In genomic region chr15:75649045-75649761, GRCh38 we compare ENCODE assay signal across 8 cellular contexts. TPM values are rescaled to one million over a fixed set of nuclear protein-coding genes. Genes with fewer than 3 reads are reported as not detected.
A peak's percentile ranks its signal among the peaks of the same experiment; 100 is the strongest.
DNase-seq lines count a peak whose midpoint lies in the region; ATAC-seq and TF ChIP-seq lines count a peak whose summit lies in the region.

No MANE protein-coding gene starts in this region.

- peak overlapping the region in 1 of 2 experiments; percentile 85 for H3K14ac ChIP-seq in mesenchymal stem cell (ENCODE audit: low read length in 2 of 2)

- no peak overlapping the region for H2BK5ac ChIP-seq in mesenchymal stem cell (ENCODE audit: low read depth, low read length, poor library complexity, severe bottlenecking)

- H2BK120ac ChIP-seq in mesenchymal stem cell (ENCODE audit: low read depth, low read length) = peak overlapping the region; percentile 12

- in situ Hi-C loops in transverse colon (cut with MboI; ENCODE audit: low pct_ligation_motif_present in 1 of 4, low pct_unique_long_range_greater_than_20kb in 1 of 4, low sequenced_read_pairs in 3 of 4) = loop anchor here in 3 of 4 donors (25.0 kb wide), 1 partner anchor 287 kb away; the partner anchor contains the start of gene MAN2C1 (in 3 of the 3)

- peak overlapping the region; percentile 98 for H3K9ac ChIP-seq in mesenchymal stem cell (ENCODE audit: low read length)

- no peak for TF ChIP-seq EP300 in transverse colon (IDR thresholded peaks at IDR 0.05; ENCODE audit: low read depth)

- peak overlapping the region; percentile 35 to 94 for H3K4me3 ChIP-seq in mesenchymal stem cell (ENCODE audit: insufficient read depth in 1 of 2, low read depth in 1 of 2, low read length in 2 of 2)
- H3K4me3 ChIP-seq in transverse colon = peak overlapping the region; percentile 66 to 90 (median 80)
- H3K4me3 ChIP-seq in effector memory CD4-positive, alpha-beta T cell (ENCODE audit: insufficient read depth, low read depth, low read length, poor library complexity, severe bottlenecking) = no peak overlapping the region

- H3K27me3 ChIP-seq in mesenchymal stem cell (ENCODE audit: control insufficient read depth in 1 of 2, insufficient read depth in 1 of 2, low read length in 2 of 2) (no peaks in the 10 kb centered on the region), transverse colon (no peaks in the 10 kb centered on the region)
- no peaks in the 10 kb centered on the region for H3K27me3 ChIP-seq in effector memory CD4-positive, alpha-beta T cell (replicated peaks; ENCODE audit: control insufficient read depth, insufficient read depth, low read length, poor library complexity, severe bottlenecking)

- H3K4ac ChIP-seq in mesenchymal stem cell (ENCODE audit: low read depth in 1 of 2, low read length in 2 of 2) = peak overlapping the region; percentile 24 to 51

- H4K91ac ChIP-seq in mesenchymal stem cell (ENCODE audit: low read length) = peak overlapping the region; percentile 5

- no peak overlapping the region for H3K23ac ChIP-seq in mesenchymal stem cell (ENCODE audit: low read length in 2 of 2)

- H2BK12ac ChIP-seq in mesenchymal stem cell (ENCODE audit: low read length in 2 of 2) = peak overlapping the region in 1 of 2 experiments; percentile 61

- CTCF ChIA-PET in activated naive CD4-positive, alpha-beta T cell treated with anti-CD3 and anti-CD28 coated beads, Interleukin-2, amount 10 ng/mL, durations not matched to agents 7 days and 5 days (lab: Charles Lee) = interaction anchor here (0.7 to 1.5 kb wide), 3 partner anchors 9 to 281 kb away, joined by 3 to 4 read pairs (median 3); partner anchors contain the start of gene IMP3

- H3K18ac ChIP-seq in mesenchymal stem cell (ENCODE audit: low read depth in 1 of 2, low read length in 2 of 2) = peak overlapping the region in 1 of 2 experiments; percentile 58

- H3K79me1 ChIP-seq in mesenchymal stem cell (replicated peaks; ENCODE audit: low read length, poor library complexity, severe bottlenecking) = peaks cover 2% of the 10 kb centered on the region

- DNase-seq in activated naive CD4-positive, alpha-beta T cell treated with anti-CD3 and anti-CD28 coated beads, Interleukin-2, amount 10 ng/mL, durations not matched to agents 7 days and 5 days = no peak
- no peak for DNase-seq in activated naive CD4-positive, alpha-beta T cell (lab: John Stamatoyannopoulos, UW)
- no peak for DNase-seq in central memory CD8-positive, alpha-beta T cell (ENCODE audit: low spot score in 2 of 2)
- DNase-seq in mesenchymal stem cell = no peak
- DNase-seq in transverse colon = no peak
- no peak for DNase-seq in effector memory CD4-positive, alpha-beta T cell
- no peak for DNase-seq in HK-2 (ENCODE audit: unreplicated experiment)

- no peak for TF ChIP-seq POLR2A in transverse colon (IDR thresholded peaks at IDR 0.05)

- H3K9me3 Mint-ChIP-seq in activated naive CD4-positive, alpha-beta T cell treated with anti-CD3 and anti-CD28 coated beads, Interleukin-2, amount 10 ng/mL, durations not matched to agents 7 days and 5 days = no peaks in the 10 kb centered on the region
- H3K9me3 Mint-ChIP-seq in central memory CD8-positive, alpha-beta T cell = no peaks in the 10 kb centered on the region

- H4K8ac ChIP-seq in mesenchymal stem cell (ENCODE audit: low read length) = no peak overlapping the region

- H3K4me1 ChIP-seq in mesenchymal stem cell (ENCODE audit: control insufficient read depth, insufficient read depth, low read depth, low read length) = peaks cover 49% of the 10 kb centered on the region
- peaks cover 57 to 68% (median 59%) of the 10 kb centered on the region in 4 donors for H3K4me1 ChIP-seq in transverse colon
- peaks cover 9% of the 10 kb centered on the region for H3K4me1 ChIP-seq in effector memory CD4-positive, alpha-beta T cell (ENCODE audit: control insufficient read depth, insufficient read depth, low read length, poor library complexity, severe bottlenecking)

- H3K9me3 ChIP-seq in mesenchymal stem cell (ENCODE audit: control insufficient read depth, low read length) (no peaks in the 10 kb centered on the region), transverse colon (no peaks in the 10 kb centered on the region)
- H3K9me3 ChIP-seq in effector memory CD4-positive, alpha-beta T cell (ENCODE audit: control insufficient read depth, low read length) = no peaks in the 10 kb centered on the region

- H3K27me3 Mint-ChIP-seq in activated naive CD4-positive, alpha-beta T cell treated with anti-CD3 and anti-CD28 coated beads, Interleukin-2, amount 10 ng/mL, durations not matched to agents 7 days and 5 days = peaks cover 56% of the 10 kb centered on the region
- no peaks in the 10 kb centered on the region for H3K27me3 Mint-ChIP-seq in central memory CD8-positive, alpha-beta T cell

- H2AFZ ChIP-seq in mesenchymal stem cell (ENCODE audit: low read depth, low read length) = no peak overlapping the region

- no peak for ATAC-seq in central memory CD8-positive, alpha-beta T cell (replicated peaks; ENCODE audit: extremely low read depth, poor library complexity, severe bottlenecking)
- no peak for ATAC-seq in GM21619 (IDR thresholded peaks at IDR 0.05; ENCODE audit: unreplicated experiment)

- no peak for TF ChIP-seq CTCF in transverse colon (IDR thresholded peaks at IDR 0.05)

- peak overlapping the region; percentile 20 for H2BK15ac ChIP-seq in mesenchymal stem cell (ENCODE audit: low read depth, poor library complexity, severe bottlenecking)

- intact Hi-C loops in transverse colon (cut with DNase I; ENCODE audit: low total_unique reads) = no loop called here

- peak overlapping the region; percentile 3 for H2AK5ac ChIP-seq in mesenchymal stem cell (ENCODE audit: low read length, severe bottlenecking)

- H3K4me3 Mint-ChIP-seq in activated naive CD4-positive, alpha-beta T cell treated with anti-CD3 and anti-CD28 coated beads, Interleukin-2, amount 10 ng/mL, durations not matched to agents 7 days and 5 days = peak overlapping the region; percentile 76
- peak overlapping the region; percentile 80 for H3K4me3 Mint-ChIP-seq in central memory CD8-positive, alpha-beta T cell

- H3K4me2 ChIP-seq in mesenchymal stem cell (ENCODE audit: low read length, poor library complexity, severe bottlenecking) = peak overlapping the region; percentile 78

- H3K36me3 Mint-ChIP-seq in activated naive CD4-positive, alpha-beta T cell treated with anti-CD3 and anti-CD28 coated beads, Interleukin-2, amount 10 ng/mL, durations not matched to agents 7 days and 5 days = no peaks in the 10 kb centered on the region
- H3K36me3 Mint-ChIP-seq in central memory CD8-positive, alpha-beta T cell (ENCODE audit: insufficient read depth) = no peaks in the 10 kb centered on the region

- H3K4me1 Mint-ChIP-seq in activated naive CD4-positive, alpha-beta T cell treated with anti-CD3 and anti-CD28 coated beads, Interleukin-2, amount 10 ng/mL, durations not matched to agents 7 days and 5 days = peaks cover 25% of the 10 kb centered on the region
- H3K4me1 Mint-ChIP-seq in central memory CD8-positive, alpha-beta T cell = peaks cover 63% of the 10 kb centered on the region

- no peak overlapping the region for H3K27ac Mint-ChIP-seq in activated naive CD4-positive, alpha-beta T cell treated with anti-CD3 and anti-CD28 coated beads, Interleukin-2, amount 10 ng/mL, durations not matched to agents 7 days and 5 days
- H3K27ac Mint-ChIP-seq in central memory CD8-positive, alpha-beta T cell (ENCODE audit: low read depth) = no peak overlapping the region

- H3K36me3 ChIP-seq in mesenchymal stem cell (ENCODE audit: control insufficient read depth in 1 of 2, insufficient read depth in 2 of 2, low read depth in 1 of 2, low read length in 2 of 2) (peaks cover 40 to 41% of the 10 kb centered on the region in 2 experiments), transverse colon (no peaks in the 10 kb centered on the region)
- H3K36me3 ChIP-seq in effector memory CD4-positive, alpha-beta T cell (ENCODE audit: control insufficient read depth, insufficient read depth, low read length) = no peaks in the 10 kb centered on the region

- H3K27ac ChIP-seq in mesenchymal stem cell (ENCODE audit: low read length, poor library complexity, severe bottlenecking) = peak overlapping the region; percentile 95
- peak overlapping the region; percentile 93 to 96 (median 94) for H3K27ac ChIP-seq in transverse colon
- no peak overlapping the region for H3K27ac ChIP-seq in effector memory CD4-positive, alpha-beta T cell (ENCODE audit: insufficient read depth, low read length, poor library complexity, severe bottlenecking)

- WGBS in mesenchymal stem cell = 84% methylated on average over 18 of the region's 19 CpGs
- 55 to 79% methylated on average over 5 to 18 of the region's 19 CpGs for WGBS in transverse colon (ENCODE audit: low coverage in 1 of 2), 2 donors

RNA-seq across cellular contexts. Expression of gene SNX33, which starts 1.5 kb away (rescaled TPM):
- polyA plus RNA-seq in mesenchymal stem cell (2013, experiment 1 of 2) = 23.0 TPM
- 22.6 TPM for polyA plus RNA-seq in mesenchymal stem cell (2013, experiment 2 of 2)
- total RNA-seq in transverse colon = 10 to 100 TPM; 26.5 to 52.0 (median 36.5) TPM

RNA-seq across cellular contexts. Expression of gene IMP3, which starts 9.2 kb away (rescaled TPM):
- polyA plus RNA-seq in mesenchymal stem cell (2013, experiment 1 of 2) = 49.0 TPM
- 48.8 TPM for polyA plus RNA-seq in mesenchymal stem cell (2013, experiment 2 of 2)
- 100 to 1,000 TPM in 2 of 4 donors, 10 to 100 TPM in 2; 37.2 to 131 (median 108) TPM for total RNA-seq in transverse colon

RNA-seq across cellular contexts. Expression of gene SNUPN, which starts 23.7 kb away (rescaled TPM):
- 21.7 TPM for polyA plus RNA-seq in mesenchymal stem cell (2013, experiment 1 of 2)
- 20.5 TPM for polyA plus RNA-seq in mesenchymal stem cell (2013, experiment 2 of 2)
- total RNA-seq in transverse colon = 10 to 100 TPM in 3 of 4 donors, 1 to 10 TPM in 1; 9.4 to 29.5 (median 23.2) TPM
